In genomic region chr2:141766225-141766624, GRCh38 we compare ENCODE assay signal across 1 cellular context.
TF ChIP-seq lines count a peak whose summit lies in the region.

No MANE protein-coding gene starts in this region.

TF ChIP-seq in GM23338, 12 proteins besides CTCF, POLR2A, EP300 and RAD21 (continued from another document):
- TF ChIP-seq ZNF462 (CRISPR knock-in tag; IDR thresholded peaks at IDR 0.05): no peak
TF ChIP-seq in GM23338: peak in this region for 0.
